Comparison of ENCODE assay signal across 1 cellular context in the genomic region with DNA sequence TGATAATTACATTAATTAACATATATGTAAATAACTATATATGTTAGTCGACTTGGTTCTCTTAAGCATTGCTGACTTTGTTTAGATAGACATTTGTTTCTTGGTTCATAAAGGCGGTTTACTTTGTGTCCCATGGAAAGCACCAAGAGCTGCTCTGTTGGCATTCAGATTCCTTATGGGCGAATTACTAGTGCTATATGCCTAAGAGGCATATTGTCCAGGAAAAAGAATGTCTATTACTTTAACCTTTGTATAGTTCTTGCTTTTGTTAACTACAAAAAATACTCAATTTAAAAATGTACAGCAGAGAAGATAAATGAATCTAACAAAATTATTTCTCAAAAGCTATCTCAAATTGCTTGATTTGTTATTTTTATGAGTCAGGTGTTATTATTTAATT.
TF ChIP-seq lines count a peak whose summit lies in the region.

No MANE protein-coding gene starts in this region.

TF ChIP-seq in SK-N-SH treated with all-trans-retinoic acid at 6 μM for 48 hours, 23 proteins besides CTCF, POLR2A, EP300 and RAD21 (continued from another document):
- TF ChIP-seq, protein P1, sequence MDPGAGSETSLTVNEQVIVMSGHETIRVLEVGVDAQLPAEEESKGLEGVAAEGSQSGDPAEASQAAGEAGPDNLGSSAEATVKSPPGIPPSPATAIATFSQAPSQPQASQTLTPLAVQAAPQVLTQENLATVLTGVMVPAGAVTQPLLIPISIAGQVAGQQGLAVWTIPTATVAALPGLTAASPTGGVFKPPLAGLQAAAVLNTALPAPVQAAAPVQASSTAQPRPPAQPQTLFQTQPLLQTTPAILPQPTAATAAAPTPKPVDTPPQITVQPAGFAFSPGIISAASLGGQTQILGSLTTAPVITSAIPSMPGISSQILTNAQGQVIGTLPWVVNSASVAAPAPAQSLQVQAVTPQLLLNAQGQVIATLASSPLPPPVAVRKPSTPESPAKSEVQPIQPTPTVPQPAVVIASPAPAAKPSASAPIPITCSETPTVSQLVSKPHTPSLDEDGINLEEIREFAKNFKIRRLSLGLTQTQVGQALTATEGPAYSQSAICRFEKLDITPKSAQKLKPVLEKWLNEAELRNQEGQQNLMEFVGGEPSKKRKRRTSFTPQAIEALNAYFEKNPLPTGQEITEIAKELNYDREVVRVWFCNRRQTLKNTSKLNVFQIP (CRISPR knock-in tag; IDR thresholded peaks at IDR 0.05; ENCODE audit: borderline replicate concordance, low read depth) = no peak
- TF ChIP-seq ARNTL (CRISPR knock-in tag; IDR thresholded peaks at IDR 0.05; ENCODE audit: borderline replicate concordance, low read depth) = no peak
- TF ChIP-seq OSR1 (CRISPR knock-in tag; IDR thresholded peaks at IDR 0.05) = no peak
- TF ChIP-seq, protein P2, sequence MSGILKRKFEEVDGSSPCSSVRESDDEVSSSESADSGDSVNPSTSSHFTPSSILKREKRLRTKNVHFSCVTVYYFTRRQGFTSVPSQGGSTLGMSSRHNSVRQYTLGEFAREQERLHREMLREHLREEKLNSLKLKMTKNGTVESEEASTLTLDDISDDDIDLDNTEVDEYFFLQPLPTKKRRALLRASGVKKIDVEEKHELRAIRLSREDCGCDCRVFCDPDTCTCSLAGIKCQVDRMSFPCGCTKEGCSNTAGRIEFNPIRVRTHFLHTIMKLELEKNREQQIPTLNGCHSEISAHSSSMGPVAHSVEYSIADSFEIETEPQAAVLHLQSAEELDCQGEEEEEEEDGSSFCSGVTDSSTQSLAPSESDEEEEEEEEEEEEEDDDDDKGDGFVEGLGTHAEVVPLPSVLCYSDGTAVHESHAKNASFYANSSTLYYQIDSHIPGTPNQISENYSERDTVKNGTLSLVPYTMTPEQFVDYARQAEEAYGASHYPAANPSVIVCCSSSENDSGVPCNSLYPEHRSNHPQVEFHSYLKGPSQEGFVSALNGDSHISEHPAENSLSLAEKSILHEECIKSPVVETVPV (CRISPR knock-in tag; IDR thresholded peaks at IDR 0.05) = no peak
- no peak for TF ChIP-seq SNAI2 (CRISPR knock-in tag; IDR thresholded peaks at IDR 0.05)
- no peak for TF ChIP-seq ESRRG (CRISPR knock-in tag; IDR thresholded peaks at IDR 0.05)
